ENCODE assay signal across 9 cellular contexts in genomic region chr18:11040823-11041712, GRCh38.
DNase-seq lines count a peak whose midpoint lies in the region; ATAC-seq, FAIRE-seq and TF ChIP-seq lines count a peak whose summit lies in the region.
"Had no signal": no experiment of that assay in that cellular context is flagged by ENCODE, and none has a peak within 500 bp of the region (broad histone marks: within the 10 kb centered on the region; RNA-seq: fewer than 3 reads in every experiment).

No MANE protein-coding gene starts in this region.

- intact Hi-C loops in CD4-positive, alpha-beta T cell (cut with DNase I, micrococcal nuclease) = no loop called here

- no peak overlapping the region for H3K4me2 ChIP-seq in keratinocyte (ENCODE audit: control insufficient read depth, extremely low read depth, insufficient read depth, low read depth, low read length)

- no peak overlapping the region for H3K27ac ChIP-seq in CD4-positive, alpha-beta T cell (ENCODE audit: low read depth, low read length)
- H3K27ac ChIP-seq in keratinocyte (ENCODE audit: control insufficient read depth, insufficient read depth, low read length) = no peak overlapping the region
- H3K27ac ChIP-seq in thoracic aorta = no peak overlapping the region

- POLR2A ChIA-PET in CD4-positive, alpha-beta T cell (lab: Charles Lee) = no interaction called here

- H3K9ac ChIP-seq in keratinocyte (ENCODE audit: control insufficient read depth, extremely low read depth, insufficient read depth, low read length) = no peak overlapping the region

- H3K9me3 Mint-ChIP-seq in CD4-positive, alpha-beta T cell = no peaks in the 10 kb centered on the region
- H3K9me3 Mint-ChIP-seq: naive B cell had no signal

- dilution Hi-C loops in keratinocyte (cut with MboI; ENCODE audit: extremely low pct_ligation_motif_present, low sequenced_read_pairs) = no loop called here

- no peaks in the 10 kb centered on the region for H3K36me3 ChIP-seq in keratinocyte (ENCODE audit: control insufficient read depth in 2 of 2, extremely low read depth in 1 of 2, insufficient read depth in 2 of 2, low read length in 2 of 2)
- H3K36me3 ChIP-seq in thoracic aorta = no peaks in the 10 kb centered on the region

- no peak overlapping the region for H2AFZ ChIP-seq in keratinocyte (ENCODE audit: control insufficient read depth, low read length)

- no peaks in the 10 kb centered on the region for H3K79me2 ChIP-seq in keratinocyte (ENCODE audit: control insufficient read depth, insufficient read depth, low read length)

- DNase-seq in CD4-positive, alpha-beta T cell = no peak
- DNase-seq in GM19240 (ENCODE audit: insufficient read length, low spot score) (peak; percentile 29), NCI-H446 treated with DMSO at 0.1 percent for 48 hours (lab: John Stamatoyannopoulos, UW) (peak; percentile 1), T47D (ENCODE audit: low read depth in 1 of 2, low spot score in 1 of 2) (peak; percentile 14 to 51), keratinocyte (ENCODE audit: low read depth, low spot score) (no peak), thoracic aorta (ENCODE audit: low spot score) (no peak), NCI-H1436 (lab: John Stamatoyannopoulos, UW) (no peak)
- DNase-seq: naive B cell had no signal

- H3K4me1 Mint-ChIP-seq in CD4-positive, alpha-beta T cell (ENCODE audit: low read depth) = no peaks in the 10 kb centered on the region
- H3K4me1 Mint-ChIP-seq: naive B cell had no signal

- FAIRE-seq in keratinocyte (lab: Jason Lieb, UNC) = no peak

- H3K9me3 ChIP-seq in CD4-positive, alpha-beta T cell (ENCODE audit: control insufficient read depth, low read length) = no peaks in the 10 kb centered on the region
- no peaks in the 10 kb centered on the region for H3K9me3 ChIP-seq in keratinocyte (ENCODE audit: control insufficient read depth, low read depth, low read length)
- H3K9me3 ChIP-seq in thoracic aorta = no peaks in the 10 kb centered on the region

- no peaks in the 10 kb centered on the region for H3K4me1 ChIP-seq in keratinocyte (ENCODE audit: control insufficient read depth, extremely low read depth, insufficient read depth, low read length)
- no peaks in the 10 kb centered on the region for H3K4me1 ChIP-seq in thoracic aorta (ENCODE audit: control insufficient read depth in 1 of 2, low read depth in 2 of 2)

- CTCF ChIA-PET in CD4-positive, alpha-beta T cell (lab: Charles Lee) = interaction anchor here (1.0 kb wide), 1 partner anchor 254 kb away, joined by 3 read pairs; no protein-coding TSS in a partner anchor

- H3K4me3 ChIP-seq in keratinocyte (ENCODE audit: control insufficient read depth in 2 of 3, extremely low read depth in 1 of 3, insufficient read depth in 2 of 3, low read depth in 1 of 3, low read length in 3 of 3) (no peak overlapping the region), thoracic aorta (no peak overlapping the region)

- no peaks in the 10 kb centered on the region for H3K36me3 Mint-ChIP-seq in CD4-positive, alpha-beta T cell (ENCODE audit: low read depth)
- H3K36me3 Mint-ChIP-seq: naive B cell had no signal

- no peaks in the 10 kb centered on the region for H4K20me1 ChIP-seq in keratinocyte (ENCODE audit: control insufficient read depth, extremely low read depth, insufficient read depth, low read length)

- TF ChIP-seq CTCF in CD4-positive, alpha-beta T cell (IDR thresholded peaks at IDR 0.05) = peak; percentile 25
- TF ChIP-seq CTCF in keratinocyte (optimal IDR thresholded peaks at IDR 0.05 in 1 of 3, IDR thresholded peaks at IDR 0.05 in 1 of 3, conservative IDR thresholded peaks at IDR 0.05 in 1 of 3; ENCODE audit: extremely low read depth in 1 of 3, insufficient read depth in 2 of 3, low read length in 3 of 3) = peak; percentile 50 to 71 (median 65)
- peak; percentile 65 for TF ChIP-seq CTCF in thoracic aorta (IDR thresholded peaks at IDR 0.05)

- ATAC-seq in CD4-positive, alpha-beta T cell (ENCODE audit: poor library complexity) = no peak
- ATAC-seq in thoracic aorta (ENCODE audit: insufficient number of reproducible peaks, low FRiP score, low read depth) (no peak), HG02970 (IDR thresholded peaks at IDR 0.05; ENCODE audit: low FRiP score, unreplicated experiment) (no peak)

- peaks cover 8% of the 10 kb centered on the region for H3K27me3 Mint-ChIP-seq in CD4-positive, alpha-beta T cell

- no peaks in the 10 kb centered on the region for H3K27me3 ChIP-seq in CD4-positive, alpha-beta T cell (ENCODE audit: control insufficient read depth, insufficient read depth, low read length)
- H3K27me3 ChIP-seq in keratinocyte (ENCODE audit: control insufficient read depth, extremely low read depth, insufficient read depth, low read length) (no peaks in the 10 kb centered on the region), thoracic aorta (replicated peaks; ENCODE audit: insufficient read depth) (no peaks in the 10 kb centered on the region)

- in situ Hi-C loops in T47D (cut with HindIII; ENCODE audit: low pct_unique_long_range_greater_than_20kb, low sequenced_read_pairs) = no loop called here

- no peak overlapping the region for H3K4me3 Mint-ChIP-seq in CD4-positive, alpha-beta T cell
- H3K4me3 Mint-ChIP-seq: naive B cell had no signal

- no peak overlapping the region for H3K27ac Mint-ChIP-seq in CD4-positive, alpha-beta T cell
- H3K27ac Mint-ChIP-seq: naive B cell had no signal

- no peaks in the 10 kb centered on the region for H3K9me1 ChIP-seq in keratinocyte (ENCODE audit: control insufficient read depth, extremely low read depth, insufficient read depth, low read length)

Comparison
In these comparisons a context has a peak if more than half of its experiments do, and no peak if none do; other contexts are left out.
1. DNase-seq: peak in GM19240 (single experiment), NCI-H446 treated with DMSO at 0.1 percent for 48 hours (single experiment) and T47D (2 of 2); none in CD4-positive, alpha-beta T cell (0 of 10), keratinocyte (single experiment), thoracic aorta (single experiment) and NCI-H1436 (single experiment).
2. Peak in every context shown above with its lines, with median percentiles within 50 percentile points of each other: CTCF ChIP-seq.